ENCODE assay signal across 15 cellular contexts in the genomic region with DNA sequence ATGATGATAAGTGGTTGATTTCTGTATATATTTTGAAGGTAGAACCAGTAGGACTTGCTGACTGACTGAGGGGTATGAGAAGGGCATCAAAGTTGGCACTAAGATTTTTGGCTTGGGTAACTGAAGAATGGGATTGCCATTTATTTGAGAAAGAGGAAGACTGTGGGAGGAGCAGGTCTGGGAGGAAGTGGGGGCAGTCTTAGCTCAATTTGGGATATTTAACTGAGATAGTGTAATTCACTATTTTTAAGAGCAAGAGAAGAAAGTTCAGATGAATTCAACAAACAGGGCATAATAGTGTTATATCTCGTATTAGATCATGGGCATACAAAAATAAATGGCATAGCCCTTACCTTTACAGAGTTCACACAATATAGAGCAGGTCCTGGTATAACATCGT. TPM values are rescaled to one million over a fixed set of nuclear protein-coding genes. Genes with fewer than 3 reads are reported as not detected.
A peak's percentile ranks its signal among the peaks of the same experiment; 100 is the strongest.
DNase-seq lines count a peak whose midpoint lies in the region; ATAC-seq and TF ChIP-seq lines count a peak whose summit lies in the region.
"Had no signal": no experiment of that assay in that cellular context is flagged by ENCODE, and none has a peak within 500 bp of the region (broad histone marks: within the 10 kb centered on the region; RNA-seq: fewer than 3 reads in every experiment).

No MANE protein-coding gene starts in this region.

- peaks cover 67% of the 10 kb centered on the region for H3K36me3 ChIP-seq in DOHH2 (ENCODE audit: control insufficient read depth, low read length)
- H3K36me3 ChIP-seq in kidney epithelial cell (ENCODE audit: control insufficient read depth, insufficient read depth, low read length): no peaks in the 10 kb centered on the region

- H3K79me2 ChIP-seq in DOHH2 (ENCODE audit: control insufficient read depth, low read length): peaks cover 68% of the 10 kb centered on the region

- DNase-seq in KBM-7 (peak; percentile 15), kidney epithelial cell (ENCODE audit: low read depth) (no peak), GM03348 (ENCODE audit: low spot score) (no peak), foreskin melanocyte (no peak), SKM-1 (lab: John Stamatoyannopoulos, UW; ENCODE audit: unreplicated experiment) (no peak)
- DNase-seq: activated CD4-positive, alpha-beta T cell treated with anti-CD3 and anti-CD28 coated beads for 36 hours; CD8-positive, alpha-beta T cell; GOT3; mucosa of descending colon; psoas muscle; stimulated activated CD4-positive, alpha-beta T cell treated with anti-CD3 and anti-CD28 coated beads, Interleukin-4, amount 100 ng/mL, for 1 hour; stimulated activated naive CD4-positive, alpha-beta T cell treated with Interleukin-2 at 50 U/mL for 16 hours had no signal

- H3F3A ChIP-seq in DOHH2 (ENCODE audit: control insufficient read depth, insufficient read depth): peaks cover 8% of the 10 kb centered on the region

- no peaks in the 10 kb centered on the region for H3K9me3 ChIP-seq in DOHH2 (ENCODE audit: control insufficient read depth, insufficient read depth, low read length)
- H3K9me3 ChIP-seq: mucosa of descending colon, psoas muscle had no signal

- peak overlapping the region; percentile 97 for H3K4me2 ChIP-seq in DOHH2 (ENCODE audit: low read length)

- H3K27ac ChIP-seq in DOHH2 (ENCODE audit: low read depth, low read length): peak overlapping the region; percentile 70
- H3K27ac ChIP-seq: psoas muscle had no signal

- TF ChIP-seq CTCF in DOHH2 (IDR thresholded peaks at IDR 0.05; ENCODE audit: low read depth, low read length, poor library complexity, severe bottlenecking) (no peak), WI38 (IDR thresholded peaks at IDR 0.05; ENCODE audit: low read depth, low read length) (no peak), kidney epithelial cell (IDR thresholded peaks at IDR 0.05; ENCODE audit: insufficient read depth, low read length, poor library complexity, severe bottlenecking) (no peak)

- H3K4me1 ChIP-seq in DOHH2 (ENCODE audit: control insufficient read depth, low read length): peaks cover 51% of the 10 kb centered on the region
- H3K4me1 ChIP-seq: psoas muscle had no signal

- no peak for ATAC-seq in GM21825 (IDR thresholded peaks at IDR 0.05; ENCODE audit: unreplicated experiment)
- ATAC-seq: activated CD4-positive, alpha-beta T cell treated with anti-CD3 and anti-CD28 coated beads for 36 hours; CD8-positive, alpha-beta T cell; mucosa of descending colon; psoas muscle had no signal

- H3K9me2 ChIP-seq in DOHH2 (replicated peaks; ENCODE audit: control insufficient read depth, low read length): no peaks in the 10 kb centered on the region

- H3K27me3 ChIP-seq in DOHH2 (ENCODE audit: control insufficient read depth, low read length): no peaks in the 10 kb centered on the region
- no peaks in the 10 kb centered on the region for H3K27me3 ChIP-seq in kidney epithelial cell (ENCODE audit: control insufficient read depth, insufficient read depth, low read length)

- H3K4me3 ChIP-seq in DOHH2 (ENCODE audit: low read length) (peak overlapping the region; percentile 90), WI38 (ENCODE audit: low read depth, low read length) (peak overlapping the region; percentile 94), kidney epithelial cell (ENCODE audit: low read depth, low read length) (peak overlapping the region; percentile 64)
- H3K4me3 ChIP-seq: mucosa of descending colon, psoas muscle had no signal

- peaks cover 31% of the 10 kb centered on the region for H4K20me1 ChIP-seq in DOHH2 (ENCODE audit: control insufficient read depth, insufficient read depth, low read depth, low read length)

- in situ Hi-C loops in KBM-7 (cut with MboI; ENCODE audit: low pct_unique_long_range_greater_than_20kb, low sequenced_read_pairs): no loop called here

RNA-seq across cellular contexts. Expression of a gene that starts 1.7 kb away (rescaled TPM):
- total RNA-seq in kidney epithelial cell: 10.5 and 16.5 TPM in 2 replicates

RNA-seq across cellular contexts. Expression of a gene that starts 53.9 kb away (rescaled TPM):
- 37.4 and 43.4 TPM in 2 replicates for total RNA-seq in kidney epithelial cell
